Comparison of ENCODE assay signal across 26 cellular contexts in genomic region chr5:56470007-56470406, GRCh38.
"Had no signal": no experiment of that assay in that cellular context is flagged by ENCODE, and none has a peak within 500 bp of the region (broad histone marks: within the 10 kb centered on the region; RNA-seq: fewer than 3 reads in every experiment).

No MANE protein-coding gene starts in this region.

- H3K27ac ChIP-seq: heart left ventricle, left lung, lower lobe of right lung, neural progenitor cell, neutrophil, parathyroid adenoma, right atrium auricular region, right lobe of liver, suprapubic skin, thoracic aorta, tibial artery, uterus had no signal

- H3K4me2 ChIP-seq: neural progenitor cell, smooth muscle cell had no signal

- H3K36me3 ChIP-seq: heart left ventricle, left lung, lower lobe of right lung, neural progenitor cell, neutrophil, right atrium auricular region, right lobe of liver, suprapubic skin, thoracic aorta, tibial artery, uterus had no signal

- H3K27me3 ChIP-seq: heart left ventricle, left lung, neural progenitor cell, neutrophil, right atrium auricular region, right lobe of liver, suprapubic skin, tibial artery, uterus had no signal

- H3K9ac ChIP-seq: neural progenitor cell, parathyroid adenoma had no signal

- H3K4me3 ChIP-seq: heart left ventricle, left lung, lower lobe of right lung, neural progenitor cell, right atrium auricular region, right lobe of liver, smooth muscle cell, suprapubic skin, thoracic aorta, tibial artery, uterus had no signal

- H2AFZ ChIP-seq: neural progenitor cell, parathyroid adenoma had no signal

- ATAC-seq: heart left ventricle; left colon; left lung; lower lobe of right lung; natural killer cell treated with Interleukin-12 subunit alpha and Interleukin-12 subunit beta and Interleukin-15 and Interleukin-18, amount 100 ng/mL, for 72 hours; right lobe of liver had no signal

- H3K9me3 ChIP-seq: heart left ventricle, left lung, lower lobe of right lung, neutrophil, right atrium auricular region, right lobe of liver, suprapubic skin, thoracic aorta, tibial artery, uterus had no signal

- FAIRE-seq: islet of Langerhans, kidney had no signal

- H3K4me1 ChIP-seq: neural progenitor cell, parathyroid adenoma, right lobe of liver, tibial artery, uterus had no signal

- DNase-seq: heart left ventricle; hypothalamus; immature natural killer cell; kidney; left colon; left lung; lower lobe of right lung; mammary epithelial cell; naive B cell; occipital lobe; right lobe of liver; stimulated activated CD4-positive, alpha-beta T cell treated with anti-CD3 and anti-CD28 coated beads, Interleukin-15, amount 100 ng/mL, for 24 hours; stimulated activated CD4-positive, alpha-beta T cell treated with anti-CD3 and anti-CD28 coated beads, Interleukin-2, amount 100 ng/mL, for 24 hours; stimulated activated CD4-positive, alpha-beta T cell treated with anti-CD3 and anti-CD28 coated beads, Interleukin-4, amount 100 ng/mL, for 1 hour; stimulated activated naive CD4-positive, alpha-beta T cell; tibial artery; uterus had no signal
